ENCODE assay signal across 1 cellular context in genomic region chr9:132768932-132769894, GRCh38.
TF ChIP-seq lines count a peak whose summit lies in the region.

No MANE protein-coding gene starts in this region.

TF ChIP-seq in HepG2, 621 proteins besides CTCF, POLR2A, EP300 and RAD21 (continued from another document):
- TF ChIP-seq UBTF (CRISPR knock-in tag; IDR thresholded peaks at IDR 0.05) (no peak), ERF (CRISPR knock-in tag; IDR thresholded peaks at IDR 0.05) (0 out of 2 replicates have a peak, but pooled peaks have one; percentile 18), RFX5 (IDR thresholded peaks at IDR 0.05; ENCODE audit: low read depth, low read length) (no peak), NR2C2 (CRISPR knock-in tag; IDR thresholded peaks at IDR 0.05; ENCODE audit: borderline replicate concordance) (no peak), SPEN (CRISPR knock-in tag; IDR thresholded peaks at IDR 0.05; ENCODE audit: low read depth) (0 out of 2 replicates have a peak, but pooled peaks have one; percentile 40), ZUFSP (CRISPR knock-in tag; IDR thresholded peaks at IDR 0.05; ENCODE audit: borderline replicate concordance) (no peak), ZNF547 (CRISPR knock-in tag; IDR thresholded peaks at IDR 0.05) (no peak), TCF12 (IDR thresholded peaks at IDR 0.05) (no peak), TCF12 (CRISPR knock-in tag; IDR thresholded peaks at IDR 0.05) (0 out of 2 replicates have a peak, but pooled peaks have one; percentile 21), ZNF619 (CRISPR knock-in tag; IDR thresholded peaks at IDR 0.05) (0 out of 2 replicates have a peak, but pooled peaks have one; percentile 5), PATZ1 (CRISPR knock-in tag; IDR thresholded peaks at IDR 0.05) (peak; percentile 50), SRY (CRISPR knock-in tag; IDR thresholded peaks at IDR 0.05) (no peak), E2F2 (CRISPR knock-in tag; IDR thresholded peaks at IDR 0.05; ENCODE audit: borderline replicate concordance) (no peak), NFE2L1 (CRISPR knock-in tag; IDR thresholded peaks at IDR 0.05; ENCODE audit: borderline replicate concordance) (no peak), FOXC1 (CRISPR knock-in tag; IDR thresholded peaks at IDR 0.05; ENCODE audit: borderline replicate concordance) (no peak), SOX5 (CRISPR knock-in tag; IDR thresholded peaks at IDR 0.05; ENCODE audit: borderline replicate concordance) (0 out of 2 replicates have a peak, but pooled peaks have one; percentile 2), POLR2G (IDR thresholded peaks at IDR 0.05; ENCODE audit: low read depth, low read length) (peak; percentile 56; the same call in 1 of the 2 replicates), IRF9 (CRISPR knock-in tag; IDR thresholded peaks at IDR 0.05; ENCODE audit: borderline replicate concordance) (0 out of 2 replicates have a peak, but pooled peaks have one; percentile 59), FOXA1 (IDR thresholded peaks at IDR 0.05) (no peak), FOXA1 (CRISPR knock-in tag; IDR thresholded peaks at IDR 0.05) (no peak), HMGXB4 (CRISPR knock-in tag; IDR thresholded peaks at IDR 0.05; ENCODE audit: borderline replicate concordance in 1 of 2, low read depth in 1 of 2) (peak in 1 of 2 experiments; percentile 12; a peak in 1 of 4 replicates), ATF7 (IDR thresholded peaks at IDR 0.05) (no peak), ATF7 (CRISPR knock-in tag; IDR thresholded peaks at IDR 0.05) (no peak), ZNF800 (CRISPR knock-in tag; IDR thresholded peaks at IDR 0.05) (no peak), KDM5B (CRISPR knock-in tag; IDR thresholded peaks at IDR 0.05; ENCODE audit: borderline replicate concordance) (no peak), ZNF558 (CRISPR knock-in tag; IDR thresholded peaks at IDR 0.05; ENCODE audit: borderline replicate concordance) (0 out of 2 replicates have a peak, but pooled peaks have one; percentile 5), SMC3 (IDR thresholded peaks at IDR 0.05; ENCODE audit: low read length) (0 out of 2 replicates have a peak, but pooled peaks have one; percentile 4), ZNF446 (CRISPR knock-in tag; IDR thresholded peaks at IDR 0.05) (no peak), ZBTB38 (CRISPR knock-in tag; IDR thresholded peaks at IDR 0.05) (0 out of 2 replicates have a peak, but pooled peaks have one; percentile 44), SALL1 (CRISPR knock-in tag; IDR thresholded peaks at IDR 0.05) (peak; percentile 20; the same call in 1 of the 2 replicates)
